In genomic region chr14:37650356-37651037, GRCh38 we compare ENCODE assay signal across 1 cellular context.
TF ChIP-seq lines count a peak whose summit lies in the region.

No MANE protein-coding gene starts in this region.

TF ChIP-seq in HepG2, 621 proteins besides CTCF, POLR2A, EP300 and RAD21 (continued from another document and continues in another):
- TF ChIP-seq NR2C2 (CRISPR knock-in tag; IDR thresholded peaks at IDR 0.05; ENCODE audit: borderline replicate concordance) (no peak), PHF20 (CRISPR knock-in tag; IDR thresholded peaks at IDR 0.05) (no peak), HOMEZ (CRISPR knock-in tag; IDR thresholded peaks at IDR 0.05; ENCODE audit: low read depth) (peak; percentile 90), ZSCAN9 (CRISPR knock-in tag; IDR thresholded peaks at IDR 0.05; ENCODE audit: borderline replicate concordance) (0 out of 2 replicates have a peak, but pooled peaks have one; percentile 51), NCOR1 (IDR thresholded peaks at IDR 0.05; ENCODE audit: borderline replicate concordance, low read length) (peak; percentile 44; the same call in 1 of the 2 replicates), TCF7 (IDR thresholded peaks at IDR 0.05; ENCODE audit: low read depth) (no peak), ZSCAN12 (CRISPR knock-in tag; IDR thresholded peaks at IDR 0.05) (no peak), TFE3 (CRISPR knock-in tag; IDR thresholded peaks at IDR 0.05) (0 out of 2 replicates have a peak, but pooled peaks have one; percentile 13), REST (IDR thresholded peaks at IDR 0.05; ENCODE audit: borderline replicate concordance in 1 of 2, low read depth in 1 of 2, low read length in 2 of 2) (no peak), ZNF589 (CRISPR knock-in tag; conservative IDR thresholded peaks at IDR 0.05) (no peak), ZNF773 (CRISPR knock-in tag; IDR thresholded peaks at IDR 0.05; ENCODE audit: borderline replicate concordance) (no peak), SNAPC2 (CRISPR knock-in tag; IDR thresholded peaks at IDR 0.05) (0 out of 2 replicates have a peak, but pooled peaks have one; percentile 37), U2AF1 (optimal IDR thresholded peaks at IDR 0.05; ENCODE audit: low read depth, low read length) (no peak), ASH2L (IDR thresholded peaks at IDR 0.05; ENCODE audit: insufficient read length, low read depth, low read length) (peak; percentile 69), PREB (CRISPR knock-in tag; IDR thresholded peaks at IDR 0.05) (no peak), RARG (CRISPR knock-in tag; IDR thresholded peaks at IDR 0.05; ENCODE audit: low read depth) (no peak), ZNF331 (CRISPR knock-in tag; IDR thresholded peaks at IDR 0.05) (peak; percentile 16; the same call in 1 of the 2 replicates), ELF3 (CRISPR knock-in tag; IDR thresholded peaks at IDR 0.05) (peak; percentile 90), RERE (CRISPR knock-in tag; IDR thresholded peaks at IDR 0.05; ENCODE audit: low read depth) (no peak), SPEN (CRISPR knock-in tag; IDR thresholded peaks at IDR 0.05; ENCODE audit: low read depth) (0 out of 2 replicates have a peak, but pooled peaks have one; percentile 17), USF2 (IDR thresholded peaks at IDR 0.05; ENCODE audit: low read depth, low read length) (no peak), USF2 (CRISPR knock-in tag; IDR thresholded peaks at IDR 0.05; ENCODE audit: borderline replicate concordance) (0 out of 2 replicates have a peak, but pooled peaks have one; percentile 20), GLI4 (CRISPR knock-in tag; IDR thresholded peaks at IDR 0.05; ENCODE audit: borderline replicate concordance) (no peak), TBX2 (CRISPR knock-in tag; IDR thresholded peaks at IDR 0.05; ENCODE audit: borderline replicate concordance) (peak; percentile 50; the same call in 1 of the 2 replicates), POGK (CRISPR knock-in tag; conservative IDR thresholded peaks at IDR 0.05) (0 out of 2 replicates have a peak, but pooled peaks have one; percentile 30), THAP8 (CRISPR knock-in tag; IDR thresholded peaks at IDR 0.05; ENCODE audit: borderline replicate concordance) (no peak), FOXK1 (CRISPR knock-in tag; IDR thresholded peaks at IDR 0.05; ENCODE audit: borderline replicate concordance, low read depth) (peak; percentile 45; the same call in 1 of the 2 replicates), ZMYM4 (CRISPR knock-in tag; IDR thresholded peaks at IDR 0.05) (peak; percentile 83), ZNF788 (CRISPR knock-in tag; IDR thresholded peaks at IDR 0.05; ENCODE audit: borderline replicate concordance) (no peak), ZNF7 (CRISPR knock-in tag; IDR thresholded peaks at IDR 0.05) (peak; percentile 61), KDM4B (CRISPR knock-in tag; IDR thresholded peaks at IDR 0.05) (no peak), NFKBIZ (CRISPR knock-in tag; IDR thresholded peaks at IDR 0.05) (0 out of 2 replicates have a peak, but pooled peaks have one; percentile 55), SOX6 (IDR thresholded peaks at IDR 0.05) (no peak), SOX6 (CRISPR knock-in tag; IDR thresholded peaks at IDR 0.05) (peak; percentile 79), TIGD3 (CRISPR knock-in tag; IDR thresholded peaks at IDR 0.05; ENCODE audit: borderline replicate concordance) (no peak), ZNF10 (CRISPR knock-in tag; IDR thresholded peaks at IDR 0.05; ENCODE audit: borderline replicate concordance, low read depth) (no peak), ZNF639 (CRISPR knock-in tag; conservative IDR thresholded peaks at IDR 0.05) (no peak)
